11 cellular contexts compared by ENCODE assay signal in the genomic region with DNA sequence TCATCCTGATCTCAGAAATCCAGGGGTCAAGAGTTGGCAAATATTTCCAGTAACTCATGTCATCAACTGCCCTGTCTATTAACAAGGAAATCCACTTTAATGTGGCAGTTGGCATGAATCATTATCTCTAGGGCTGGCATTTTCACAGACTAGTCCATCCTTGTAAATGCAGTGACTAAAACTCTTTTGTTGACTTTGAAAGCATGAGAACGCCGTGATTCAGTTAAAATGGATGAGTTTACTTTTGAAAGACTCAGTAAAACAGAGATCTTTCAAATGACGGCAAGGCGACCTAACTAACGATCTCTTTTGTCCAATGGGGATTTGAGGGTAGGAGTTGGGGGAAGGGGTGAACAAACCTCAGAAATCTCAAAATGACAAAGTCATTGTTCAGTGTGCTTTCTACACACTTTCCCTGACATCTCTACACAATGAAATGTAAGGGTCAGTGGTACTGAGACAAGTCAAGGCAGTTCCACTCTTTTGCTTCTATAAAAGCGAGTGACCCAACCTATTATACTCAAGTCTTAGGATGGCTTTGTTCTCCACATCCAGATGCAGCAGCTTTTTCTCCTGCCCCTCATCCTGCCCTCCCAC.
DNase-seq lines count a peak whose midpoint lies in the region; ATAC-seq and TF ChIP-seq lines count a peak whose summit lies in the region.
"Had no signal": no experiment of that assay in that cellular context is flagged by ENCODE, and none has a peak within 500 bp of the region (broad histone marks: within the 10 kb centered on the region; RNA-seq: fewer than 3 reads in every experiment).

No MANE protein-coding gene starts in this region.

- no peak for TF ChIP-seq CTCF in LNCaP clone FGC (IDR thresholded peaks at IDR 0.05; ENCODE audit: control insufficient read depth, extremely low read depth, insufficient read depth)
- TF ChIP-seq CTCF in neural crest cell (conservative IDR thresholded peaks at IDR 0.05) = no peak

- H3K4me3 ChIP-seq in LNCaP clone FGC (ENCODE audit: low read depth, low read length) = no peak overlapping the region

- H3K36me3 Mint-ChIP-seq in neural crest cell (ENCODE audit: low read depth) = peaks cover 31% of the 10 kb centered on the region

- peaks cover 46% of the 10 kb centered on the region for H3K4me1 Mint-ChIP-seq in neural crest cell
- H3K4me1 Mint-ChIP-seq: naive thymus-derived CD8-positive, alpha-beta T cell had no signal

- DNase-seq in GM04503 (ENCODE audit: low read depth) (peak; percentile 41), LNCaP clone FGC (ENCODE audit: low read depth) (peak; percentile 81), brain pericyte (ENCODE audit: low read depth, low spot score) (peak; percentile 25), neural crest cell (ENCODE audit: low read depth, low spot score) (peak; percentile 5), globus pallidus (ENCODE audit: low spot score) (no peak)
- no peak for DNase-seq in NK-92 treated with Interleukin-12 subunit alpha and Interleukin-12 subunit beta, amount 100 ng/mL, for 24 hours (lab: John Stamatoyannopoulos, UW)
- DNase-seq: naive thymus-derived CD8-positive, alpha-beta T cell; NCI-H510A; stimulated activated CD4-positive, alpha-beta T cell treated with anti-CD3 and anti-CD28 coated beads, Interleukin-2, amount 100 ng/mL, for 24 hours had no signal

- peaks cover 15% of the 10 kb centered on the region for H3K9me3 Mint-ChIP-seq in neural crest cell

- peak overlapping the region; percentile 78 for H3K4me3 Mint-ChIP-seq in neural crest cell
- H3K4me3 Mint-ChIP-seq: naive thymus-derived CD8-positive, alpha-beta T cell had no signal

- H3K27me3 Mint-ChIP-seq in neural crest cell (ENCODE audit: low read depth) = no peaks in the 10 kb centered on the region
- H3K27me3 Mint-ChIP-seq: naive thymus-derived CD8-positive, alpha-beta T cell had no signal

- no peak for ATAC-seq in GM21526 (IDR thresholded peaks at IDR 0.05; ENCODE audit: low FRiP score, unreplicated experiment)
- no peak for ATAC-seq in HG03521 (IDR thresholded peaks at IDR 0.05; ENCODE audit: unreplicated experiment)
- ATAC-seq: naive thymus-derived CD8-positive, alpha-beta T cell had no signal

- H3K27ac Mint-ChIP-seq in neural crest cell (ENCODE audit: unreplicated experiment) = peak overlapping the region; percentile 95

Comparison
In these comparisons a context has a peak if more than half of its experiments do, and no peak if none do; other contexts are left out.
1. DNase-seq: peak in GM04503 (single experiment), LNCaP clone FGC (single experiment), brain pericyte (single experiment) and neural crest cell (single experiment); none in NK-92 treated with Interleukin-12 subunit alpha and Interleukin-12 subunit beta, amount 100 ng/mL, for 24 hours (single experiment) and globus pallidus (single experiment).